14 cellular contexts compared by ENCODE assay signal in the genomic region with DNA sequence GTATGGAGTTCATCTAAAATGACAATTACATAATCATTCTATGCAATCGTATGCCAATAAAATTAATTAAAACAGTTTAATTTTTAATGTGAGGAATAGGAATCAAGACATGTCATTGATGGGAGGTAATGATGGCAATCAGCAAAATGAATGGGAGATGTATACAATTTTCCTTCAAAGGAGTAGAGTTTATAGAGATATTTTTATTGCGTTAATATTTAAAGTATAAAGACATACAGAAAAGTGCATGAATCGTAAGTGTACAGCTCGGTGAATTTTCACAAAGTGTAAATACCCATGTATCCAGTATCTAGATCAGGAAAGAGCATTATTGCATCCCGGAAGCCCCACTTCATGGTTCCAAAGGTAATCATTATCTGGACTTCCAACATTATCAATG. TPM values are rescaled to one million over a fixed set of nuclear protein-coding genes. Genes with fewer than 3 reads are reported as not detected.
DNase-seq lines count a peak whose midpoint lies in the region; TF ChIP-seq lines count a peak whose summit lies in the region.
"Had no signal": no experiment of that assay in that cellular context is flagged by ENCODE, and none has a peak within 500 bp of the region (broad histone marks: within the 10 kb centered on the region; RNA-seq: fewer than 3 reads in every experiment).

No MANE protein-coding gene starts in this region.

- TF ChIP-seq CTCF in AG10803 (conservative IDR thresholded peaks at IDR 0.05; ENCODE audit: low read length) (no peak), PC-9 (conservative IDR thresholded peaks at IDR 0.05) (no peak), esophagus squamous epithelium (IDR thresholded peaks at IDR 0.05) (no peak), osteoblast (IDR thresholded peaks at IDR 0.05; ENCODE audit: extremely low read depth, low read depth, low read length) (no peak), GM20000 (IDR thresholded peaks at IDR 0.05; ENCODE audit: extremely low read depth, missing control alignments) (no peak)

- H3K9me3 ChIP-seq in PC-9 (ENCODE audit: insufficient read depth, low read depth) (no peaks in the 10 kb centered on the region), esophagus squamous epithelium (no peaks in the 10 kb centered on the region), osteoblast (ENCODE audit: low read depth, low read length) (no peaks in the 10 kb centered on the region)

- no TSS peak for BruUV-seq in PC-9 (replicated peaks; lab: Mats Ljungman, UMichigan)

- no peak overlapping the region for H3K27ac ChIP-seq in PC-9
- H3K27ac ChIP-seq in esophagus squamous epithelium, result peak overlapping the region in 1 of 4 donors; percentile 89
- no peak overlapping the region for H3K27ac ChIP-seq in osteoblast (ENCODE audit: low read depth, low read length)

- no peaks in the 10 kb centered on the region for H3K27me3 ChIP-seq in PC-9 (ENCODE audit: insufficient read depth, low read depth)
- no peaks in the 10 kb centered on the region for H3K27me3 ChIP-seq in esophagus squamous epithelium
- no peaks in the 10 kb centered on the region for H3K27me3 ChIP-seq in osteoblast (ENCODE audit: insufficient read depth, low read length)

- POLR2A ChIA-PET in PC-9 (lab: Charles Lee; ENCODE audit: unreplicated experiment), result no interaction called here

- DNase-seq in AG10803 (ENCODE audit: low read depth) (no peak), PC-9 (no peak), esophagus squamous epithelium (lab: John Stamatoyannopoulos, UW) (no peak), osteoblast (ENCODE audit: insufficient read length, low spot score, missing footprints) (no peak), activated gamma-delta T cell (lab: John Stamatoyannopoulos, UW) (no peak), medulla oblongata (ENCODE audit: extremely low spot score) (no peak), SW480 (ENCODE audit: low spot score) (no peak), GM20000 (ENCODE audit: low spot score) (no peak)
- DNase-seq: activated CD8-positive, alpha-beta memory T cell treated with anti-CD3 and anti-CD28 coated beads, Interleukin-2, amount 50 U/mL, for 48 hours; DMS53; hippocampal formation; NCI-H187 treated with DMSO at 0.1 percent for 48 hours; NCI-H524 treated with DMSO at 0.1 percent for 48 hours; stimulated activated naive CD8-positive, alpha-beta T cell treated with anti-CD3 and anti-CD28 coated beads, Interleukin-15, amount 100 ng/mL, for 72 hours had no signal

- H3K36me3 ChIP-seq in PC-9 (ENCODE audit: low read depth) (no peaks in the 10 kb centered on the region), esophagus squamous epithelium (no peaks in the 10 kb centered on the region), osteoblast (ENCODE audit: insufficient read depth, low read length) (no peaks in the 10 kb centered on the region)

- H3K4me3 ChIP-seq in AG10803 (ENCODE audit: low read length) (peak overlapping the region; percentile 82; the same call in 1 of the 2 replicates), PC-9 (peak overlapping the region; percentile 67), esophagus squamous epithelium (peak overlapping the region in 3 of 4 donors; percentile 61 to 83 (median 66)), osteoblast (ENCODE audit: insufficient read depth, low read length) (no peak overlapping the region)

- CTCF ChIA-PET in PC-9 (lab: Charles Lee), result interaction anchor here (0.7 kb wide), 1 partner anchor 426 kb away, joined by 6 read pairs; no protein-coding TSS in a partner anchor

- WGBS in esophagus squamous epithelium, 2 donors, result 79 to 83% methylated on average over 5 of the region's 5 CpGs

- H3K4me2 ChIP-seq in PC-9, result peak overlapping the region; percentile 90
- H3K4me2 ChIP-seq in osteoblast (ENCODE audit: insufficient read depth, low read length), result peak overlapping the region; percentile 89

- TF ChIP-seq POLR2A in esophagus squamous epithelium (IDR thresholded peaks at IDR 0.05), result no peak

- H3K4me1 ChIP-seq in PC-9 (replicated peaks; ENCODE audit: insufficient read depth) (peaks cover 8% of the 10 kb centered on the region; the same call in 1 of the 2 replicates), esophagus squamous epithelium (peaks cover 0 to 44% (median 0%) of the 10 kb centered on the region in 3 donors), osteoblast (ENCODE audit: insufficient read depth, low read length) (no peaks in the 10 kb centered on the region)

- intact Hi-C loops in PC-9 (cut with micrococcal nuclease; ENCODE audit: unreplicated experiment), result loop anchor here (2.0 kb wide), 1 partner anchor 26 kb away; a partner anchor contains a TSS
- intact Hi-C loops in esophagus squamous epithelium (cut with DNase I), result no loop called here

- H3F3A ChIP-seq in PC-9 (ENCODE audit: insufficient read depth, low read depth), result no peaks in the 10 kb centered on the region

- no peaks in the 10 kb centered on the region for H4K20me1 ChIP-seq in PC-9 (ENCODE audit: insufficient read depth)
- H4K20me1 ChIP-seq in osteoblast (ENCODE audit: insufficient read depth, low read length), result no peaks in the 10 kb centered on the region

- no peaks in the 10 kb centered on the region for H3K9me2 ChIP-seq in PC-9 (ENCODE audit: insufficient read depth)

- H3K79me2 ChIP-seq in PC-9 (ENCODE audit: low read depth) (peaks cover 7% of the 10 kb centered on the region; the same call in 1 of the 2 replicates), osteoblast (ENCODE audit: insufficient read depth, low read length) (no peaks in the 10 kb centered on the region)

- peak overlapping the region; percentile 88 for H2AFZ ChIP-seq in PC-9
- H2AFZ ChIP-seq in osteoblast (ENCODE audit: low read length), result peak overlapping the region; percentile 94

RNA-seq across cellular contexts. Expression of a gene that starts 1.2 kb away (rescaled TPM):
- 12.1 and 13.1 TPM in 2 replicates for total RNA-seq in PC-9 (2021)
- total RNA-seq in esophagus squamous epithelium, result 10 to 100 TPM in 1 of 4 donors, 1 to 10 TPM in 3; 4.9 to 13.7 (median 7.1) TPM
- 9.0 and 9.7 TPM in 2 replicates for total RNA-seq in osteoblast

RNA-seq across cellular contexts. Expression of a gene that starts 26.5 kb away (rescaled TPM):
- total RNA-seq in PC-9 (2021) (0.38 and 3.2 TPM in 2 replicates), esophagus squamous epithelium (1 to 10 TPM in 2 of 4 donors, under 1 TPM in 2; 0.67 to 2.1 (median 0.91) TPM), osteoblast (0.29 and 0.72 TPM in 2 replicates)
